In the genomic region with DNA sequence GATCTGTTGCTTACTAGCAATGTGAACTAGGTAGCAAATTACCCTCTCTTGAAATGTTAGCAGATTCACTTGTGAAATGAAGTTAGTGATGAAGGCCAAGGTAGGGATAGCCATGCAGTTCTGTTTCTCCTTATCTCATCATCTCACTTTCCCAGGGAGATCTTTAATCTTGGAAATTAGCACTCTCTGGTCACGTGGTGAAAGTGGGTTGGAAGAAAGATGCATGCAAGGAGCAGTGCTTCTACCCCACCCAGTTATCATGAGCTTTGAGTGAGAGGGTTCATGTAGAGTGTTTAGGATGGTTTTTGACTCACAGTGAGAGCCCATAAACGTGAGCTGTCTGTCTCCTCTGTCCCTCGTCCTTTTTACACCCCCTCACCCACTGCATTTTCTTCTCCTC, we compare ENCODE assay signal across 21 cellular contexts.
"Had no signal": no experiment of that assay in that cellular context is flagged by ENCODE, and none has a peak within 500 bp of the region (broad histone marks: within the 10 kb centered on the region; RNA-seq: fewer than 3 reads in every experiment).

No MANE protein-coding gene starts in this region.

- H3K9me3 ChIP-seq: left lung, lower lobe of right lung, mucosa of descending colon, ovary, prostate gland, spleen, suprapubic skin, thoracic aorta, tibial artery, upper lobe of right lung had no signal

- H3K36me3 ChIP-seq: left lung, lower lobe of right lung, ovary, prostate gland, spleen, suprapubic skin, thoracic aorta, tibial artery, upper lobe of right lung had no signal

- H3K27me3 ChIP-seq: left lung, ovary, suprapubic skin, tibial artery, upper lobe of right lung had no signal

- H3K27ac ChIP-seq: left lung, lower lobe of right lung, ovary, prostate gland, skin epidermis, spleen, suprapubic skin, thoracic aorta, tibial artery, upper lobe of right lung had no signal

- H3K4me3 ChIP-seq: left lung, lower lobe of right lung, mucosa of descending colon, ovary, prostate gland, skin epidermis, spleen, suprapubic skin, thoracic aorta, tibial artery, upper lobe of right lung had no signal

- DNase-seq: hippocampal formation; kidney glomerular epithelial cell; left colon; left lung; lower lobe of right lung; midbrain; mucosa of descending colon; naive thymus-derived CD4-positive, alpha-beta T cell; ovary; retina; right cardiac atrium; spleen; stimulated activated CD4-positive, alpha-beta T cell treated with anti-CD3 and anti-CD28 coated beads, Interleukin-4, amount 100 ng/mL, for 24 hours; stimulated activated naive CD4-positive, alpha-beta T cell; tibial artery; trophoblast cell; upper lobe of right lung had no signal

- H3K4me1 ChIP-seq: lower lobe of right lung, prostate gland, tibial artery had no signal
